Comparison of ENCODE assay signal across 8 cellular contexts in genomic region chrX:72245461-72246089, GRCh38. TPM values are rescaled to one million over a fixed set of nuclear protein-coding genes. Genes with fewer than 3 reads are reported as not detected.
A peak's percentile ranks its signal among the peaks of the same experiment; 100 is the strongest.
DNase-seq lines count a peak whose midpoint lies in the region; ATAC-seq and TF ChIP-seq lines count a peak whose summit lies in the region.

No MANE protein-coding gene starts in this region.

- no peaks in the 10 kb centered on the region for H3K9me3 ChIP-seq in Panc1 (ENCODE audit: control insufficient read depth, insufficient read depth, low read depth, low read length)

- no TSS peak for BruUV-seq in Panc1 (replicated peaks; lab: Mats Ljungman, UMichigan)

- no peaks in the 10 kb centered on the region for H3K36me3 ChIP-seq in Panc1 (ENCODE audit: control insufficient read depth, insufficient read depth, low read length)

- POLR2A ChIA-PET in Panc1 (lab: Charles Lee): interaction anchor here (1.1 kb wide), 1 partner anchor 293 kb away, joined by 3 read pairs; no protein-coding TSS in a partner anchor

- in situ Hi-C loops in Panc1 (cut with HindIII; ENCODE audit: low pct_unique_long_range_greater_than_20kb, low sequenced_read_pairs): no loop called here

- no peaks in the 10 kb centered on the region for H3K4me1 ChIP-seq in Panc1 (ENCODE audit: control insufficient read depth, insufficient read depth, low read length)

- TF ChIP-seq CTCF in Panc1 (IDR thresholded peaks at IDR 0.05) (peak; percentile 87), retinal pigment epithelial cell (conservative IDR thresholded peaks at IDR 0.05; ENCODE audit: low read depth, low read length) (peak; percentile 90)

- H3K36me3 Mint-ChIP-seq in activated naive CD4-positive, alpha-beta T cell treated with anti-CD3 and anti-CD28 coated beads, Interleukin-2, amount 50 U/mL, for 72 hours: no peaks in the 10 kb centered on the region

- H3K9me3 Mint-ChIP-seq in activated naive CD4-positive, alpha-beta T cell treated with anti-CD3 and anti-CD28 coated beads, Interleukin-2, amount 50 U/mL, for 72 hours: no peaks in the 10 kb centered on the region

- H3K4me3 ChIP-seq in Panc1 (ENCODE audit: low read depth in 2 of 2, low read length in 2 of 2): no peak overlapping the region
- no peak overlapping the region for H3K4me3 ChIP-seq in retinal pigment epithelial cell (ENCODE audit: low read length)

- peak; percentile 10 for DNase-seq in GDM1 (lab: John Stamatoyannopoulos, UW)
- peak; percentile 82 for DNase-seq in HT-29 (ENCODE audit: low spot score)
- no peak for DNase-seq in Panc1 (ENCODE audit: low read depth, low spot score)
- DNase-seq in activated naive CD4-positive, alpha-beta T cell treated with anti-CD3 and anti-CD28 coated beads, Interleukin-2, amount 50 U/mL, for 72 hours (ENCODE audit: low spot score in 2 of 2): peak in 1 of 2 donors; percentile 47
- peak in 41 of 42 donors; percentile 21 to 84 (median 60) for DNase-seq in head of caudate nucleus
- DNase-seq in retinal pigment epithelial cell (ENCODE audit: low read depth): no peak
- no peak for DNase-seq in MV-4-11 (lab: John Stamatoyannopoulos, UW)

- intact Hi-C loops in Panc1 (cut with micrococcal nuclease; ENCODE audit: unreplicated experiment) (no loop called here), head of caudate nucleus (cut with DNase I) (no loop called here)

- H3K27ac Mint-ChIP-seq in activated naive CD4-positive, alpha-beta T cell treated with anti-CD3 and anti-CD28 coated beads, Interleukin-2, amount 50 U/mL, for 72 hours: no peak overlapping the region

- CTCF ChIA-PET in Panc1 (lab: Charles Lee): interaction anchor here (0.9 to 1.2 kb wide), 2 partner anchors 23 to 295 kb away, joined by 3 to 10 read pairs; no protein-coding TSS in a partner anchor

- H3K27ac ChIP-seq in Panc1 (ENCODE audit: low read length): no peak overlapping the region

- no peaks in the 10 kb centered on the region for H3K27me3 ChIP-seq in Panc1 (ENCODE audit: control insufficient read depth, insufficient read depth, low read length)

- no peak; the same call in 1 of the 2 replicates for ATAC-seq in Panc1
- peak; percentile 51 to 76 for ATAC-seq in activated naive CD4-positive, alpha-beta T cell treated with anti-CD3 and anti-CD28 coated beads, Interleukin-2, amount 50 U/mL, for 72 hours
- no peak for ATAC-seq in HG02571 (IDR thresholded peaks at IDR 0.05; ENCODE audit: unreplicated experiment)

RNA-seq across cellular contexts. Expression of gene ERCC6L, which starts 6.7 kb away (rescaled TPM):
- 3.8 and 5.5 TPM in 2 replicates for total RNA-seq in HT-29 (2014; rRNA removed; shearing (Covaris generic))
- 17.3 TPM for total RNA-seq in Panc1 (2021; ENCODE audit: unreplicated experiment)
- polyA plus RNA-seq in Panc1 (2012; ENCODE audit: insufficient read length): 3.9 TPM
- total RNA-seq in activated naive CD4-positive, alpha-beta T cell treated with anti-CD3 and anti-CD28 coated beads, Interleukin-2, amount 50 U/mL, for 72 hours: 10 to 100 TPM; 12.6 to 21.8 TPM

RNA-seq across cellular contexts. Expression of gene RPS4X, which starts 31.5 kb away (rescaled TPM):
- total RNA-seq in HT-29 (2014; rRNA removed; shearing (Covaris generic)): 865 and 880 TPM in 2 replicates
- 704 TPM for total RNA-seq in Panc1 (2021; ENCODE audit: unreplicated experiment)
- 919 TPM for polyA plus RNA-seq in Panc1 (2012; ENCODE audit: insufficient read length)
- 1,000 to 10,000 TPM; 1,263 to 1,366 TPM for total RNA-seq in activated naive CD4-positive, alpha-beta T cell treated with anti-CD3 and anti-CD28 coated beads, Interleukin-2, amount 50 U/mL, for 72 hours

Comparison
In these comparisons a context has a peak if more than half of its experiments do, and no peak if none do; other contexts are left out.
1. DNase-seq: peak in GDM1 (single experiment), HT-29 (single experiment) and head of caudate nucleus (41 of 42); none in Panc1 (single experiment), retinal pigment epithelial cell (single experiment) and MV-4-11 (single experiment).
2. ATAC-seq: peak in activated naive CD4-positive, alpha-beta T cell treated with anti-CD3 and anti-CD28 coated beads, Interleukin-2, amount 50 U/mL, for 72 hours (2 of 2); none in Panc1 (single experiment) and HG02571 (single experiment).